Comparison of ENCODE assay signal across 8 cellular contexts in the genomic region with DNA sequence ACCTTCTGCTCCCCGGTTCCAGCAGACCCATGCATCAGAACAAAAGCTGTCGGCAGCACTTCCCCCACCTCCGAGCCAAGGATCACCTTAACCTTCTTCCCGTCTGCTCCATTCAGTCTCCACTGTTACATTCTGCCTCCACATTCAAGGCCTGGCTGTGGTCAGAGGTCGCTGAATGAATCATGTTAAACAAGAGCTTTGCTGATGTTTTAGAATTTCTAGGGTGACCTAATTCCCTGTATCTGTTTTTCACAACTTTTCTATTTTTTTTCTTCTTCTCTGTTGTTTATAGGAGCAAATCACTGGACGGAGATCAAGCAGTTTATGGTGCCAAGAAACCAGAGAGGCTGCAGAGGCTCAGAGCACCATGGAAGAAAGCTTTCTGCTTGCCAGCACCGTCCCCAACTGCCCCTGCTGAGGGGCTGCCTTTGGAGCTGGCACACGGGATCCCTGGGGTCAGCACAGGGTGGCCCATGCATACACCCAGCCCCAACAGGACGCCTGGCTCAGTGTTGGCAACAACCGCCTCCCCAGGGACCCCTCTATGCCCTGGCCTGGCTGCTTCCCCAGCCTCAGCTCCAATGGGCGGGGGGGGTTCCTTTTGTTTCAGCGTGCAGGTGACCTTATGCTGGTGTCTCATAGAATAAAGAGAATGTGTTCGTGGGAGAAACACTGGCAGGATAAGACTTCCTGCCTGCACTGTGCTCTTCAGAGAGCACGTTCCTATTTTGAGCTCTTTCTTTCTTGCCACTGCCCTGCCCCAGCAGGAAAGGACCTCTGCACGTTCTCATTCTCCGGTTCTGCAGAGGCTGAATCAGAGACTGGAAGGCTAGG.
A peak's percentile ranks its signal among the peaks of the same experiment; 100 is the strongest.
DNase-seq lines count a peak whose midpoint lies in the region; ATAC-seq, FAIRE-seq and TF ChIP-seq lines count a peak whose summit lies in the region.

No MANE protein-coding gene starts in this region.

- H3K27ac Mint-ChIP-seq in progenitor cell of endocrine pancreas = no peak overlapping the region

- H3K27me3 Mint-ChIP-seq in progenitor cell of endocrine pancreas = peaks cover 13% of the 10 kb centered on the region

- TF ChIP-seq CTCF in VCaP (conservative IDR thresholded peaks at IDR 0.05) (no peak), cardiac muscle cell (IDR thresholded peaks at IDR 0.05; ENCODE audit: low read depth, low read length) (no peak), progenitor cell of endocrine pancreas (IDR thresholded peaks at IDR 0.05; ENCODE audit: unreplicated experiment) (no peak), D721Med (IDR thresholded peaks at IDR 0.05; ENCODE audit: insufficient read depth, missing control alignments) (no peak)

- H3K36me3 ChIP-seq in cardiac muscle cell (no peaks in the 10 kb centered on the region), skeletal muscle tissue (ENCODE audit: control insufficient read depth in 3 of 3, insufficient read depth in 3 of 3, low read length in 3 of 3) (no peaks in the 10 kb centered on the region)

- peaks cover 30% of the 10 kb centered on the region for H3K4me1 Mint-ChIP-seq in progenitor cell of endocrine pancreas (ENCODE audit: low read depth)

- FAIRE-seq in H54 (lab: Jason Lieb, UNC) (no peak), D721Med (lab: Jason Lieb, UNC) (no peak)

- H3K4me3 ChIP-seq in cardiac muscle cell (no peak overlapping the region), skeletal muscle tissue (ENCODE audit: low read length in 3 of 3) (peak overlapping the region in 2 of 3 donors; percentile 43 to 56)

- H3K27me3 ChIP-seq in cardiac muscle cell = no peaks in the 10 kb centered on the region
- no peaks in the 10 kb centered on the region for H3K27me3 ChIP-seq in skeletal muscle tissue (ENCODE audit: control insufficient read depth in 3 of 3, insufficient read depth in 3 of 3, low read length in 3 of 3)

- no peak overlapping the region for H3K4me3 Mint-ChIP-seq in progenitor cell of endocrine pancreas (ENCODE audit: low read depth)

- H3K9ac ChIP-seq in skeletal muscle tissue (ENCODE audit: low read depth in 1 of 3, low read length in 3 of 3) = peak overlapping the region in 1 of 3 donors; percentile 40

- no peaks in the 10 kb centered on the region for H3K9me3 Mint-ChIP-seq in progenitor cell of endocrine pancreas (ENCODE audit: low read depth)

- no peaks in the 10 kb centered on the region for H3K36me3 Mint-ChIP-seq in progenitor cell of endocrine pancreas (ENCODE audit: insufficient read depth)

- TF ChIP-seq POLR2A in H54 (IDR thresholded peaks at IDR 0.05; ENCODE audit: low read depth, low read length) = no peak

- H3K27ac ChIP-seq in VCaP = peak overlapping the region; percentile 67
- peak overlapping the region; percentile 45 for H3K27ac ChIP-seq in cardiac muscle cell
- H3K27ac ChIP-seq in skeletal muscle tissue (ENCODE audit: low read depth, low read length) = peak overlapping the region; percentile 54

- peaks cover 18% of the 10 kb centered on the region for H3K4me1 ChIP-seq in cardiac muscle cell (ENCODE audit: low read depth)
- peaks cover 29 to 35% (median 29%) of the 10 kb centered on the region in 3 donors for H3K4me1 ChIP-seq in skeletal muscle tissue (ENCODE audit: control insufficient read depth in 3 of 3, insufficient read depth in 3 of 3, low read length in 3 of 3)

- no peak for ATAC-seq in HG02840 (IDR thresholded peaks at IDR 0.05; ENCODE audit: low FRiP score, unreplicated experiment)

- H3K9me3 ChIP-seq in cardiac muscle cell (ENCODE audit: low read depth) (no peaks in the 10 kb centered on the region), skeletal muscle tissue (ENCODE audit: control insufficient read depth in 3 of 3, low read length in 3 of 3) (no peaks in the 10 kb centered on the region)

- DNase-seq in H54 (ENCODE audit: insufficient read length, low spot score) (peak; percentile 25), cardiac muscle cell (ENCODE audit: low read depth in 1 of 2, low spot score in 1 of 2) (peak in 1 of 2 donors; percentile 94), progenitor cell of endocrine pancreas (ENCODE audit: low spot score, unreplicated experiment) (no peak), D721Med (ENCODE audit: insufficient read length, low spot score) (no peak), NCI-H1436 treated with DMSO at 0.1 percent for 48 hours (lab: John Stamatoyannopoulos, UW) (no peak)
